ENCODE assay signal across 8 cellular contexts in genomic region chr6:27752038-27752885, GRCh38.
A peak's percentile ranks its signal among the peaks of the same experiment; 100 is the strongest.
DNase-seq lines count a peak whose midpoint lies in the region; ATAC-seq and FAIRE-seq lines count a peak whose summit lies in the region.

No MANE protein-coding gene starts in this region.

- H3K4me1 ChIP-seq in neuron (ENCODE audit: insufficient read depth, low read length) (no peaks in the 10 kb centered on the region), urinary bladder (ENCODE audit: insufficient read depth) (no peaks in the 10 kb centered on the region)

- H3K4me3 ChIP-seq in neuron (ENCODE audit: low read length) (peak overlapping the region; percentile 59), urinary bladder (ENCODE audit: low read depth, low read length) (peak overlapping the region; percentile 48)

- peak overlapping the region; percentile 97 for H2AFZ ChIP-seq in neuron (ENCODE audit: low read depth, low read length)

- ATAC-seq in GM21786 (IDR thresholded peaks at IDR 0.05; ENCODE audit: unreplicated experiment): peak; percentile 42

- 11% methylated on average over 24 of the region's 24 CpGs for WGBS in urinary bladder

- DNase-seq in D341Med (ENCODE audit: low spot score): peak; percentile 71
- peak; percentile 90 for DNase-seq in M059J (ENCODE audit: low read depth)
- DNase-seq in RKO (ENCODE audit: low spot score): peak; percentile 88
- DNase-seq in activated naive CD4-positive, alpha-beta T cell treated with Interleukin-2 at 50 U/mL for 16 hours: peak; percentile 44
- no peak for DNase-seq in frontal cortex (ENCODE audit: low spot score in 2 of 2)

- H3K27ac ChIP-seq in urinary bladder (ENCODE audit: low read depth): no peak overlapping the region

- H3K27me3 ChIP-seq in neuron (ENCODE audit: insufficient read depth, low read length): peaks cover 14% of the 10 kb centered on the region

- H3K9me3 ChIP-seq in neuron (ENCODE audit: low read length): no peaks in the 10 kb centered on the region

- FAIRE-seq in frontal cortex (lab: Jason Lieb, UNC): peak; percentile 6

- no peaks in the 10 kb centered on the region for H3K36me3 ChIP-seq in neuron (ENCODE audit: insufficient read depth, low read length)
- H3K36me3 ChIP-seq in urinary bladder (ENCODE audit: insufficient read depth): no peaks in the 10 kb centered on the region

Comparison
In these comparisons a context has a peak if more than half of its experiments do, and no peak if none do; other contexts are left out.
1. DNase-seq: peak in D341Med (single experiment), M059J (single experiment), RKO (single experiment) and activated naive CD4-positive, alpha-beta T cell treated with Interleukin-2 at 50 U/mL for 16 hours (single experiment); none in frontal cortex (0 of 2).